1 cellular context compared by ENCODE assay signal in the genomic region with DNA sequence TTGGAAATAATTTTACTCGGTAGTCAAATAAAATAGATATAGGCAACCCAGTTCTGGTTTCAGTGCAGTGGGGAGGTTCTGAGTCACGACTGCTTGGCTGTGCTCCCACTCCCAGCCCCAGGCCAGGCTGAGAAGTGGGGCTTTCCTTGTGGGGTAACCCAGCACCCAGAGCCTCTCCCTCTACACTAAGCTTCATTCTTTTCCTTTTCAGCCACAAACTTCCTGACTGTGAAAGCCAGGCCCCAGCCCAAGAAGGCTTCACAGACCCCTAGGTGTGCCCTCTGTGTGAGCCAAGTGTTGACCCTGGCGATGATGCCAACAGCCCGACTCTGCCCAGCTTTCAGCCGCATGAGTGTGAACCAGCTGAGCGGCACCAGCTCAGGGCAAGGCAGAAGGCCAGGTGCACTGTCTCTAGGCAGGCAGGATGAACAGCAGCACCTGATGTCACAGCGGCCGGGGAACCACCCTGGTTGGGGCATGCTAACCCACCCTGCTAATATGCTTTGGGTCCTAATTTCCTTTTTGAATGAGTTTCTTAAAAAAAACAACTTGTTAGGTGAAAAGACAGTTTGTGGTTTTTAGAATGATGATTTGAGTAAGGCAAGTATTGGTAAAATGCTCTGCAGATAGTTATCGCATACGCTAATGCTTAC.
TF ChIP-seq lines count a peak whose summit lies in the region.

No MANE protein-coding gene starts in this region.

TF ChIP-seq in H1, 55 proteins besides CTCF, POLR2A, EP300 and RAD21 (continued from another document):
- TF ChIP-seq ZNF274 (IDR thresholded peaks at IDR 0.05; ENCODE audit: borderline replicate concordance, extremely low read depth, low read length) (no peak), TBP (IDR thresholded peaks at IDR 0.05; ENCODE audit: low read depth, low read length) (no peak), BACH1 (IDR thresholded peaks at IDR 0.05; ENCODE audit: low read length) (no peak), SAP30 (IDR thresholded peaks at IDR 0.05; ENCODE audit: insufficient read depth, insufficient replicate concordance, low read length) (no peak), CHD1 (IDR thresholded peaks at IDR 0.05; ENCODE audit: low read depth, low read length) (no peak), NRF1 (IDR thresholded peaks at IDR 0.05; ENCODE audit: low read depth, low read length) (no peak)
